1 cellular context compared by ENCODE assay signal in genomic region chr17:35256629-35257028, GRCh38.
TF ChIP-seq lines count a peak whose summit lies in the region.

No MANE protein-coding gene starts in this region.

TF ChIP-seq in HepG2, 621 proteins besides CTCF, POLR2A, EP300 and RAD21 (continued from another document):
- TF ChIP-seq LCORL (IDR thresholded peaks at IDR 0.05) (no peak), LCORL (CRISPR knock-in tag; IDR thresholded peaks at IDR 0.05) (no peak), ETV5 (CRISPR knock-in tag; IDR thresholded peaks at IDR 0.05; ENCODE audit: borderline replicate concordance) (no peak), ZFP90 (CRISPR knock-in tag; IDR thresholded peaks at IDR 0.05; ENCODE audit: borderline replicate concordance) (no peak), PAF1 (CRISPR knock-in tag; IDR thresholded peaks at IDR 0.05) (no peak), FOXO1 (CRISPR knock-in tag; IDR thresholded peaks at IDR 0.05) (no peak), ZNF382 (CRISPR knock-in tag; IDR thresholded peaks at IDR 0.05; ENCODE audit: borderline replicate concordance) (no peak)
- TF ChIP-seq, protein P1, sequence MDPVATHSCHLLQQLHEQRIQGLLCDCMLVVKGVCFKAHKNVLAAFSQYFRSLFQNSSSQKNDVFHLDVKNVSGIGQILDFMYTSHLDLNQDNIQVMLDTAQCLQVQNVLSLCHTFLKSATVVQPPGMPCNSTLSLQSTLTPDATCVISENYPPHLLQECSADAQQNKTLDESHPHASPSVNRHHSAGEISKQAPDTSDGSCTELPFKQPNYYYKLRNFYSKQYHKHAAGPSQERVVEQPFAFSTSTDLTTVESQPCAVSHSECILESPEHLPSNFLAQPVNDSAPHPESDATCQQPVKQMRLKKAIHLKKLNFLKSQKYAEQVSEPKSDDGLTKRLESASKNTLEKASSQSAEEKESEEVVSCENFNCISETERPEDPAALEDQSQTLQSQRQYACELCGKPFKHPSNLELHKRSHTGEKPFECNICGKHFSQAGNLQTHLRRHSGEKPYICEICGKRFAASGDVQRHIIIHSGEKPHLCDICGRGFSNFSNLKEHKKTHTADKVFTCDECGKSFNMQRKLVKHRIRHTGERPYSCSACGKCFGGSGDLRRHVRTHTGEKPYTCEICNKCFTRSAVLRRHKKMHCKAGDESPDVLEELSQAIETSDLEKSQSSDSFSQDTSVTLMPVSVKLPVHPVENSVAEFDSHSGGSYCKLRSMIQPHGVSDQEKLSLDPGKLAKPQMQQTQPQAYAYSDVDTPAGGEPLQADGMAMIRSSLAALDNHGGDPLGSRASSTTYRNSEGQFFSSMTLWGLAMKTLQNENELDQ (CRISPR knock-in tag; IDR thresholded peaks at IDR 0.05; ENCODE audit: borderline replicate concordance) = no peak
- TF ChIP-seq, protein P2, sequence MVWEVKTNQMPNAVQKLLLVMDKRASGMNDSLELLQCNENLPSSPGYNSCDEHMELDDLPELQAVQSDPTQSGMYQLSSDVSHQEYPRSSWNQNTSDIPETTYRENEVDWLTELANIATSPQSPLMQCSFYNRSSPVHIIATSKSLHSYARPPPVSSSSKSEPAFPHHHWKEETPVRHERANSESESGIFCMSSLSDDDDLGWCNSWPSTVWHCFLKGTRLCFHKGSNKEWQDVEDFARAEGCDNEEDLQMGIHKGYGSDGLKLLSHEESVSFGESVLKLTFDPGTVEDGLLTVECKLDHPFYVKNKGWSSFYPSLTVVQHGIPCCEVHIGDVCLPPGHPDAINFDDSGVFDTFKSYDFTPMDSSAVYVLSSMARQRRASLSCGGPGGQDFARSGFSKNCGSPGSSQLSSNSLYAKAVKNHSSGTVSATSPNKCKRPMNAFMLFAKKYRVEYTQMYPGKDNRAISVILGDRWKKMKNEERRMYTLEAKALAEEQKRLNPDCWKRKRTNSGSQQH (CRISPR knock-in tag; IDR thresholded peaks at IDR 0.05; ENCODE audit: low read depth) = no peak
- TF ChIP-seq, protein P3, sequence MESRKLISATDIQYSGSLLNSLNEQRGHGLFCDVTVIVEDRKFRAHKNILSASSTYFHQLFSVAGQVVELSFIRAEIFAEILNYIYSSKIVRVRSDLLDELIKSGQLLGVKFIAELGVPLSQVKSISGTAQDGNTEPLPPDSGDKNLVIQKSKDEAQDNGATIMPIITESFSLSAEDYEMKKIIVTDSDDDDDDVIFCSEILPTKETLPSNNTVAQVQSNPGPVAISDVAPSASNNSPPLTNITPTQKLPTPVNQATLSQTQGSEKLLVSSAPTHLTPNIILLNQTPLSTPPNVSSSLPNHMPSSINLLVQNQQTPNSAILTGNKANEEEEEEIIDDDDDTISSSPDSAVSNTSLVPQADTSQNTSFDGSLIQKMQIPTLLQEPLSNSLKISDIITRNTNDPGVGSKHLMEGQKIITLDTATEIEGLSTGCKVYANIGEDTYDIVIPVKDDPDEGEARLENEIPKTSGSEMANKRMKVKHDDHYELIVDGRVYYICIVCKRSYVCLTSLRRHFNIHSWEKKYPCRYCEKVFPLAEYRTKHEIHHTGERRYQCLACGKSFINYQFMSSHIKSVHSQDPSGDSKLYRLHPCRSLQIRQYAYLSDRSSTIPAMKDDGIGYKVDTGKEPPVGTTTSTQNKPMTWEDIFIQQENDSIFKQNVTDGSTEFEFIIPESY (CRISPR knock-in tag; IDR thresholded peaks at IDR 0.05) = no peak
